26 cellular contexts compared by ENCODE assay signal in the genomic region with DNA sequence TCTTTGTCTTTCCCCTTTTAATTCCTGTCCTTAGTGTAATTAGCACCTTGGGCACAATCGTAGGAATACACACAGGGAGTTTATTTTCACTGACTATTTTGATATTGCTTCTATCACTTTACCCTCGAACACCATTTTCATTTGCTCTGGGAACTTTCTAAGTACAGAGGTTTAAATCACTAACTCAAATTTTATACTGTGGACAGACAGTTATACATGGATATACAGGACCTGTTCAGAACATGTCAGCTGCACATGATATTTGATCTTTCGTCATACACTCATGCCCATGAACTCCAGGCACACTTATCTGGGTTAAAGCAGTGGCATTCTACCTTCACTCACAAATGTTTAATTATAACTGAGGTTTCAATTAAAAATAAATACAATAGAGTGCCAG.
"Had no signal": no experiment of that assay in that cellular context is flagged by ENCODE, and none has a peak within 500 bp of the region (broad histone marks: within the 10 kb centered on the region; RNA-seq: fewer than 3 reads in every experiment).

No MANE protein-coding gene starts in this region.

- ATAC-seq: activated naive CD4-positive, alpha-beta T cell treated with anti-CD3 and anti-CD28 coated beads, Interleukin-2, amount 50 U/mL, for 72 hours; activated naive CD8-positive, alpha-beta T cell treated with anti-CD3 and anti-CD28 coated beads, Interleukin-2, amount 50 U/mL, for 24 hours; activated T-cell treated with anti-CD3 and anti-CD28 coated beads, Interleukin-2, amount 50 U/mL, for 4 hours had no signal

- H3K4me3 ChIP-seq: ascending aorta, Peyer's patch, SJCRH30 had no signal

- H3K9me2 ChIP-seq: SK-N-SH had no signal

- H3K27ac ChIP-seq: ascending aorta, KMS-11, Peyer's patch, RWPE1, SJCRH30, VCaP had no signal

- H3K36me3 ChIP-seq: ascending aorta, Peyer's patch, SJCRH30 had no signal

- H3K9ac ChIP-seq: KMS-11, SK-N-SH had no signal

- H3K27me3 ChIP-seq: ascending aorta, Peyer's patch, SJCRH30 had no signal

- H3K9me3 ChIP-seq: ascending aorta, Peyer's patch, SJCRH30, SK-N-SH had no signal

- H3K4me2 ChIP-seq: KMS-11, SK-N-SH had no signal

- H3K4me1 ChIP-seq: ascending aorta, Peyer's patch, SJCRH30 had no signal

- DNase-seq: activated CD4-positive, alpha-beta memory T cell treated with anti-CD3 and anti-CD28 coated beads for 36 hours; activated CD4-positive, alpha-beta T cell treated with anti-CD3 and anti-CD28 coated beads, Interleukin-2, amount 10 ng/mL, durations not matched to agents 7 days and 5 days; activated CD4-positive, CD25-positive, alpha-beta regulatory T cell; activated CD8-positive, alpha-beta memory T cell treated with anti-CD3 and anti-CD28 coated beads for 24 hours; activated effector memory CD4-positive, alpha-beta T cell treated with anti-CD3 and anti-CD28 coated beads, Interleukin-2, amount 50 U/mL, for 16 hours; activated naive CD4-positive, alpha-beta T cell treated with Interleukin-2 at 50 U/mL for 16 hours; activated naive CD8-positive, alpha-beta T cell treated with anti-CD3 and anti-CD28 coated beads, Interleukin-2, amount 50 U/mL, for 24 hours; activated T-cell treated with anti-CD3 and anti-CD28 coated beads, Interleukin-2, amount 50 U/mL, for 4 hours; amniotic stem cell; cerebellar nuclear complex; NCI-H1092; NCI-H1694; NCI-H2029 treated with DMSO at 0.1 percent for 48 hours; NCI-H446; NCI-H524; NCI-H748 treated with DMSO at 0.1 percent for 48 hours; Peyer's patch; Right ventricle myocardium superior; SJCRH30; SK-N-SH; T-helper 1 cell had no signal
